18 cellular contexts compared by ENCODE assay signal in the genomic region with DNA sequence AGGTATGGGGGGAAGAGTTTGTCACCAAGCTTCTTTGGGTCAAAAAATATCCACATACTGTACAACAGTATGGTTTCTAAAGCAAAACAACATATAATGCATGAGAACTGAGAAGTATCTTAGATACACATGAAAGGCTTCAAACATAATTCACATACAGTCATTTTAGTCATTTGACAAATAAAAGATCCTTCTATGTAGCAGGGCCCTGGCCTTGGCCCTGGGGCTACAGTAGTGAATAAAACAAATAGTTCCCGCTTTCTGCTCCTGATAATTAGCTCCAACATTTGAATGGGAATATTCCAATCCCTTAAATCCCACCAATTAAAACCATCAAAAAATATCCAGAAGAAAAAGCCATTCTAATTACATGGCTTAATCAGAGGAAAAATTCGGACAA.
"Had no signal": no experiment of that assay in that cellular context is flagged by ENCODE, and none has a peak within 500 bp of the region (broad histone marks: within the 10 kb centered on the region; RNA-seq: fewer than 3 reads in every experiment).

No MANE protein-coding gene starts in this region.

- H3K4me3 ChIP-seq: breast epithelium, dorsolateral prefrontal cortex, esophagus muscularis mucosa, left lung, mucosa of descending colon, thyroid gland had no signal

- H3K36me3 ChIP-seq: breast epithelium, esophagus muscularis mucosa, left lung, thyroid gland had no signal

- H3K27ac ChIP-seq: breast epithelium, dorsolateral prefrontal cortex, esophagus muscularis mucosa, left lung, thyroid gland had no signal

- ATAC-seq: left lung; mucosa of descending colon; naive thymus-derived CD4-positive, alpha-beta T cell; stimulated activated naive B cell treated with anti-CD40 and anti-IgM and Interleukin-4, amounts not matched to agents 10 μg/mL and 1 μg/mL and 100 μg/mL, for 72 hours; T-helper 17 cell had no signal

- DNase-seq: activated CD4-positive, alpha-beta T cell treated with anti-CD3 and anti-CD28 coated beads for 48 hours; activated CD8-positive, alpha-beta memory T cell treated with anti-CD3 and anti-CD28 coated beads, Interleukin-2, amount 50 U/mL, for 48 hours; activated gamma-delta T cell treated with Interleukin-2 at 50 U/mL for 16 hours; activated naive CD8-positive, alpha-beta T cell treated with anti-CD3 and anti-CD28 coated beads, Interleukin-2, amount 10 ng/mL, durations not matched to agents 7 days and 5 days; anterior cingulate cortex; dorsolateral prefrontal cortex; hippocampal formation; kidney; left lung; mucosa of descending colon; naive thymus-derived CD4-positive, alpha-beta T cell; stimulated activated CD4-positive, alpha-beta T cell treated with anti-CD3 and anti-CD28 coated beads, Interleukin-15, amount 100 ng/mL, for 24 hours; stimulated activated CD4-positive, alpha-beta T cell treated with anti-CD3 and anti-CD28 coated beads, Interleukin-4, amount 100 ng/mL, for 1 hour; stimulated activated naive B cell treated with anti-CD40 and anti-IgM and Interleukin-4, amounts not matched to agents 10 μg/mL and 1 μg/mL and 100 μg/mL, for 72 hours; T-helper 17 cell; thyroid gland had no signal

- H3K27me3 ChIP-seq: esophagus muscularis mucosa, left lung, thyroid gland had no signal

- H3K9me3 ChIP-seq: breast epithelium, esophagus muscularis mucosa, left lung, mucosa of descending colon, thyroid gland had no signal

- H3K4me1 ChIP-seq: breast epithelium, esophagus muscularis mucosa had no signal
